Comparison of ENCODE assay signal across 1 cellular context in the genomic region with DNA sequence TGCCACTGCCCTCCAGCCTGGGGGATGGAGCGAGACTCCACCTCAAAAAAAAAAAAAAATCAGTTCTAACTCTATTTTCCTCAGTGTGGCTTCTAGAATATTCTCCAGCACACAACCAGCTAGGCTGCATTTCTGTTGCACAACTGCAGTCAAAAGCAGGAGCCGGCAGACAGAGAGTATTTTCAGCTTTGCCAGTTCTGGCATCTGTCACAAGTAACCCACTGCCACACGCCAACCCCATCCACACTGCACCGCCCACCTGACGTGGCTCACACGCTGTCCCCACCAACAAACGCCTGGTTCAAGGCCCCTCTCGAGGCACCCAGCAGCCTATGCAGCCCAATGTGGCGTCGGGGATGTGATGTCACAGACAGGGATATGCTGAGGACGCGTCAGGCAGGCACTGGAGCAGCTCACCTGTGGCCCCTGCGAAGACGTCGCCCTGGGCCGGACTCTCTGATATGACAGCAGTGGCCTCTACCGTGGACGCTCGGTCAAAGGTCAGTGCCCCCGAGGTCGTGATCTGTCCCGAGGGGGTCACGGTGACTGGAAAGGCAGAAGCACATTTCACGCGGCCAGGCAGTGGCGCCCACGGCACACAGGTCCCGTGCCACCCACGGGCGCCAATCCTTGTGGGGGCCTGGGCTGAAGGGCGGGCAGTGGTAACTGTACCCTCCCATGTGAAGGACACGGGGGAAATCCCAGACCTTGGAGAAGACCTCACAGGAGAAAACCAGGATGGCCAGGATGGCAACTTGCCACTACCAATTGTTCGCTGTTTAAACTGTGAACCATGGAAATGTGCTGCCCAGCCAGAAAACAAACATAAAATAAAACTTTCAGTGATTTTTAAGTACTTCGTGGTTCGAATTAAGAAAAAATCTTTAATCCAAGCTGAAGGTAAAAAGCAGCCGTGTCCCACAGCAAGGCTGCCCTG.
TF ChIP-seq lines count a peak whose summit lies in the region.

No MANE protein-coding gene starts in this region.

TF ChIP-seq in WTC11, 78 proteins besides CTCF, POLR2A, EP300 and RAD21 (continued from another document):
- TF ChIP-seq HMGXB4 (CRISPR knock-in tag; IDR thresholded peaks at IDR 0.05) (no peak), ZNF281 (CRISPR knock-in tag; IDR thresholded peaks at IDR 0.05) (no peak), HMGA2 (CRISPR knock-in tag; IDR thresholded peaks at IDR 0.05) (no peak), SOX15 (CRISPR knock-in tag; IDR thresholded peaks at IDR 0.05) (no peak), ZNF121 (CRISPR knock-in tag; IDR thresholded peaks at IDR 0.05) (no peak), E2F1 (CRISPR knock-in tag; IDR thresholded peaks at IDR 0.05) (no peak), GABPB1 (CRISPR knock-in tag; IDR thresholded peaks at IDR 0.05) (no peak), TCF7 (CRISPR knock-in tag; IDR thresholded peaks at IDR 0.05; ENCODE audit: low read depth) (no peak), NR2C2 (CRISPR knock-in tag; IDR thresholded peaks at IDR 0.05) (no peak), CREM (CRISPR knock-in tag; IDR thresholded peaks at IDR 0.05) (no peak), E2F5 (CRISPR knock-in tag; IDR thresholded peaks at IDR 0.05) (no peak), ZNF671 (CRISPR knock-in tag; IDR thresholded peaks at IDR 0.05) (no peak), FOXJ3 (CRISPR knock-in tag; IDR thresholded peaks at IDR 0.05; ENCODE audit: borderline replicate concordance) (no peak)
- TF ChIP-seq, protein P1, sequence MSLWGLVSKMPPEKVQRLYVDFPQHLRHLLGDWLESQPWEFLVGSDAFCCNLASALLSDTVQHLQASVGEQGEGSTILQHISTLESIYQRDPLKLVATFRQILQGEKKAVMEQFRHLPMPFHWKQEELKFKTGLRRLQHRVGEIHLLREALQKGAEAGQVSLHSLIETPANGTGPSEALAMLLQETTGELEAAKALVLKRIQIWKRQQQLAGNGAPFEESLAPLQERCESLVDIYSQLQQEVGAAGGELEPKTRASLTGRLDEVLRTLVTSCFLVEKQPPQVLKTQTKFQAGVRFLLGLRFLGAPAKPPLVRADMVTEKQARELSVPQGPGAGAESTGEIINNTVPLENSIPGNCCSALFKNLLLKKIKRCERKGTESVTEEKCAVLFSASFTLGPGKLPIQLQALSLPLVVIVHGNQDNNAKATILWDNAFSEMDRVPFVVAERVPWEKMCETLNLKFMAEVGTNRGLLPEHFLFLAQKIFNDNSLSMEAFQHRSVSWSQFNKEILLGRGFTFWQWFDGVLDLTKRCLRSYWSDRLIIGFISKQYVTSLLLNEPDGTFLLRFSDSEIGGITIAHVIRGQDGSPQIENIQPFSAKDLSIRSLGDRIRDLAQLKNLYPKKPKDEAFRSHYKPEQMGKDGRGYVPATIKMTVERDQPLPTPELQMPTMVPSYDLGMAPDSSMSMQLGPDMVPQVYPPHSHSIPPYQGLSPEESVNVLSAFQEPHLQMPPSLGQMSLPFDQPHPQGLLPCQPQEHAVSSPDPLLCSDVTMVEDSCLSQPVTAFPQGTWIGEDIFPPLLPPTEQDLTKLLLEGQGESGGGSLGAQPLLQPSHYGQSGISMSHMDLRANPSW (CRISPR knock-in tag; conservative IDR thresholded peaks at IDR 0.05; ENCODE audit: low read depth): no peak
- TF ChIP-seq, protein P2, sequence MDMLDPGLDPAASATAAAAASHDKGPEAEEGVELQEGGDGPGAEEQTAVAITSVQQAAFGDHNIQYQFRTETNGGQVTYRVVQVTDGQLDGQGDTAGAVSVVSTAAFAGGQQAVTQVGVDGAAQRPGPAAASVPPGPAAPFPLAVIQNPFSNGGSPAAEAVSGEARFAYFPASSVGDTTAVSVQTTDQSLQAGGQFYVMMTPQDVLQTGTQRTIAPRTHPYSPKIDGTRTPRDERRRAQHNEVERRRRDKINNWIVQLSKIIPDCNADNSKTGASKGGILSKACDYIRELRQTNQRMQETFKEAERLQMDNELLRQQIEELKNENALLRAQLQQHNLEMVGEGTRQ (CRISPR knock-in tag; IDR thresholded peaks at IDR 0.05): no peak
- TF ChIP-seq, protein P3, sequence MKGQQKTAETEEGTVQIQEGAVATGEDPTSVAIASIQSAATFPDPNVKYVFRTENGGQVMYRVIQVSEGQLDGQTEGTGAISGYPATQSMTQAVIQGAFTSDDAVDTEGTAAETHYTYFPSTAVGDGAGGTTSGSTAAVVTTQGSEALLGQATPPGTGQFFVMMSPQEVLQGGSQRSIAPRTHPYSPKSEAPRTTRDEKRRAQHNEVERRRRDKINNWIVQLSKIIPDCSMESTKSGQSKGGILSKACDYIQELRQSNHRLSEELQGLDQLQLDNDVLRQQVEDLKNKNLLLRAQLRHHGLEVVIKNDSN (CRISPR knock-in tag; IDR thresholded peaks at IDR 0.05): no peak
- TF ChIP-seq, protein P4, sequence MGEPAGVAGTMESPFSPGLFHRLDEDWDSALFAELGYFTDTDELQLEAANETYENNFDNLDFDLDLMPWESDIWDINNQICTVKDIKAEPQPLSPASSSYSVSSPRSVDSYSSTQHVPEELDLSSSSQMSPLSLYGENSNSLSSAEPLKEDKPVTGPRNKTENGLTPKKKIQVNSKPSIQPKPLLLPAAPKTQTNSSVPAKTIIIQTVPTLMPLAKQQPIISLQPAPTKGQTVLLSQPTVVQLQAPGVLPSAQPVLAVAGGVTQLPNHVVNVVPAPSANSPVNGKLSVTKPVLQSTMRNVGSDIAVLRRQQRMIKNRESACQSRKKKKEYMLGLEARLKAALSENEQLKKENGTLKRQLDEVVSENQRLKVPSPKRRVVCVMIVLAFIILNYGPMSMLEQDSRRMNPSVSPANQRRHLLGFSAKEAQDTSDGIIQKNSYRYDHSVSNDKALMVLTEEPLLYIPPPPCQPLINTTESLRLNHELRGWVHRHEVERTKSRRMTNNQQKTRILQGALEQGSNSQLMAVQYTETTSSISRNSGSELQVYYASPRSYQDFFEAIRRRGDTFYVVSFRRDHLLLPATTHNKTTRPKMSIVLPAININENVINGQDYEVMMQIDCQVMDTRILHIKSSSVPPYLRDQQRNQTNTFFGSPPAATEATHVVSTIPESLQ (CRISPR knock-in tag; IDR thresholded peaks at IDR 0.05): no peak
